In the genomic region with DNA sequence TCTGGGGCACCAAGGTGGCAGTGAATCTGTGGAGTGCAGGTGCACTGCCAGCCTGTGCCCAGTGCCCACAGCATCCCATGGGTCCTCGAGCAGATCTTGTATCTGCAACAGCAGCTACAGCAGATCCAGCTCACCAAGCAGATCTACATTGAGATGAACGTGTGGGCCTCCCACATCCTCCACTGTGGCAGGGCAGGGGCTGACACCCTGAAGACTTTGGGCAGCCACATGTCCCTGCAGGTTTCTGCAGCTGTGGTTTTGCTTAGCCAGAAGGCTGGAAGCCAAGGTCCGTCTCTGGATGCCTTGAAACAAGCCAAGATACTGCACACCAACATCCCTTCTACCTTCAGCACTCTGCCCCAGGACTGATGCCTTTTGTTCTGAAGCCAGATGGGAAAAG, we compare ENCODE assay signal across 21 cellular contexts.
A peak's percentile ranks its signal among the peaks of the same experiment; 100 is the strongest.
DNase-seq lines count a peak whose midpoint lies in the region; ATAC-seq, FAIRE-seq and TF ChIP-seq lines count a peak whose summit lies in the region.
"Had no signal": no experiment of that assay in that cellular context is flagged by ENCODE, and none has a peak within 500 bp of the region (broad histone marks: within the 10 kb centered on the region; RNA-seq: fewer than 3 reads in every experiment).

No MANE protein-coding gene starts in this region.

- no peak overlapping the region for H4K91ac ChIP-seq in neuronal stem cell (ENCODE audit: low read depth, low read length, poor library complexity)

- H2AK5ac ChIP-seq in neuronal stem cell (ENCODE audit: low read depth, low read length): no peak overlapping the region

- H3K4me3 Mint-ChIP-seq in activated naive CD8-positive, alpha-beta T cell treated with anti-CD3 and anti-CD28 coated beads, Interleukin-2, amount 10 ng/mL, durations not matched to agents 7 days and 5 days: peak overlapping the region; percentile 47
- H3K4me3 Mint-ChIP-seq in activated naive CD8-positive, alpha-beta T cell treated with anti-CD3 and anti-CD28 coated beads, Interleukin-2, amount 50 U/mL, for 24 hours: no peak overlapping the region
- H3K4me3 Mint-ChIP-seq: CD4-positive, CD25-positive, alpha-beta regulatory T cell; CD8-positive, alpha-beta memory T cell had no signal

- no peak overlapping the region for H3K23ac ChIP-seq in neuronal stem cell (ENCODE audit: low read depth, low read length, poor library complexity)

- H3K4me1 ChIP-seq in HepG2 (ENCODE audit: insufficient read depth, low read length) (no peaks in the 10 kb centered on the region), right lobe of liver (no peaks in the 10 kb centered on the region), neuronal stem cell (ENCODE audit: control insufficient read depth in 2 of 2, insufficient read depth in 1 of 2, low read depth in 1 of 2, low read length in 2 of 2) (peaks cover 0 to 2% of the 10 kb centered on the region in 2 donors), adrenal gland (replicated peaks in 1 of 2) (no peaks in the 10 kb centered on the region)
- H3K4me1 ChIP-seq: BE2C, HAP-1 had no signal

- in situ Hi-C loops in HepG2 (cut with HindIII; ENCODE audit: extremely low pct_ligation_motif_present, low pct_unique_long_range_greater_than_20kb): no loop called here

- peak overlapping the region; percentile 16 for H3K18ac ChIP-seq in neuronal stem cell (ENCODE audit: low read length)

- H3K27ac Mint-ChIP-seq in activated naive CD8-positive, alpha-beta T cell treated with anti-CD3 and anti-CD28 coated beads, Interleukin-2, amount 10 ng/mL, durations not matched to agents 7 days and 5 days: peak overlapping the region; percentile 67
- H3K27ac Mint-ChIP-seq in activated naive CD8-positive, alpha-beta T cell treated with anti-CD3 and anti-CD28 coated beads, Interleukin-2, amount 50 U/mL, for 24 hours: no peak overlapping the region
- H3K27ac Mint-ChIP-seq: CD8-positive, alpha-beta memory T cell had no signal

- no TSS peak for BruUV-seq in HepG2 (replicated peaks; lab: Mats Ljungman, UMichigan)

- no peak for TF ChIP-seq EP300 in HepG2 (IDR thresholded peaks at IDR 0.05; ENCODE audit: low read depth in 2 of 2, low read length in 2 of 2)
- no peak for TF ChIP-seq EP300 in HepG2 (CRISPR knock-in tag; IDR thresholded peaks at IDR 0.05; ENCODE audit: borderline replicate concordance)

- intact Hi-C loops in HepG2 (cut with micrococcal nuclease; ENCODE audit: unreplicated experiment): no loop called here
- intact Hi-C loops in right lobe of liver (cut with DNase I): no loop called here
- intact Hi-C loops in adrenal gland (cut with DNase I): no loop called here

- H2AFZ ChIP-seq in HepG2 (ENCODE audit: low read length): no peak overlapping the region
- H2AFZ ChIP-seq in neuronal stem cell (ENCODE audit: low read length): no peak overlapping the region
- H2AFZ ChIP-seq: GM23248 had no signal

- WGBS in HepG2 (ENCODE audit: low lambda C conversion rate): 0% methylated on average over 3 of the region's 3 CpGs
- 29% methylated on average over 1 of the region's 3 CpGs for WGBS in right lobe of liver (ENCODE audit: insufficient coverage, low coverage, low lambda C conversion rate, missing lambda C conversion rate)
- no CpG with 5 or more reads among the region's 3 CpGs for WGBS in neuronal stem cell (ENCODE audit: extremely low coverage in 2 of 2, insufficient read length in 2 of 2, insufficient replicate concordance in 1 of 2), 2 donors
- 40 to 70% (median 58%) methylated on average over 2 to 3 of the region's 3 CpGs for WGBS in adrenal gland, 4 donors

- H3K4me2 ChIP-seq in HepG2 (ENCODE audit: low read depth, low read length): no peak overlapping the region
- H3K4me2 ChIP-seq in neuronal stem cell (ENCODE audit: insufficient read depth, low read length, poor library complexity, severe bottlenecking): no peak overlapping the region

- no peaks in the 10 kb centered on the region for H3K36me3 ChIP-seq in HepG2 (replicated peaks in 1 of 2; ENCODE audit: control insufficient read depth in 1 of 2, insufficient read depth in 2 of 2, low read length in 2 of 2)
- H3K36me3 ChIP-seq in right lobe of liver: no peaks in the 10 kb centered on the region
- no peaks in the 10 kb centered on the region for H3K36me3 ChIP-seq in neuronal stem cell (replicated peaks in 1 of 2; ENCODE audit: control insufficient read depth in 2 of 2, insufficient read depth in 2 of 2, low read length in 2 of 2)
- H3K36me3 ChIP-seq in adrenal gland (replicated peaks in 1 of 2): no peaks in the 10 kb centered on the region
- H3K36me3 ChIP-seq: BE2C, HAP-1 had no signal

- no peak overlapping the region for H2BK15ac ChIP-seq in neuronal stem cell (ENCODE audit: low read length)

- H3K4me3 ChIP-seq in HepG2 (replicated peaks in 1 of 3; ENCODE audit: insufficient read depth in 1 of 3, low read depth in 2 of 3, low read length in 3 of 3) (no peak overlapping the region), right lobe of liver (no peak overlapping the region), neuronal stem cell (ENCODE audit: low read length in 2 of 2) (no peak overlapping the region), adrenal gland (no peak overlapping the region)
- H3K4me3 ChIP-seq: GM23248, HAP-1 had no signal

- H3K14ac ChIP-seq in neuronal stem cell (ENCODE audit: low read length): no peak overlapping the region

- no peak overlapping the region for H3K27ac ChIP-seq in HepG2 (ENCODE audit: extremely low read length, insufficient read depth, low read length)
- no peak overlapping the region for H3K27ac ChIP-seq in right lobe of liver
- H3K27ac ChIP-seq in neuronal stem cell (replicated peaks; ENCODE audit: low read length): no peak overlapping the region
- no peak overlapping the region for H3K27ac ChIP-seq in adrenal gland
- H3K27ac ChIP-seq: GM23248 had no signal

- H3K27me3 ChIP-seq in HepG2 (ENCODE audit: control insufficient read depth in 1 of 2, insufficient read depth in 2 of 2, low read length in 2 of 2) (no peaks in the 10 kb centered on the region), right lobe of liver (no peaks in the 10 kb centered on the region), neuronal stem cell (ENCODE audit: control insufficient read depth in 3 of 3, insufficient read depth in 3 of 3, low read depth in 1 of 3, low read length in 3 of 3) (no peaks in the 10 kb centered on the region), adrenal gland (no peaks in the 10 kb centered on the region)
- H3K27me3 ChIP-seq: BE2C had no signal

- H3K27me3 Mint-ChIP-seq in activated naive CD8-positive, alpha-beta T cell treated with anti-CD3 and anti-CD28 coated beads, Interleukin-2, amount 10 ng/mL, durations not matched to agents 7 days and 5 days: no peaks in the 10 kb centered on the region
- no peaks in the 10 kb centered on the region for H3K27me3 Mint-ChIP-seq in activated naive CD8-positive, alpha-beta T cell treated with anti-CD3 and anti-CD28 coated beads, Interleukin-2, amount 50 U/mL, for 24 hours
- H3K27me3 Mint-ChIP-seq: CD4-positive, CD25-positive, alpha-beta regulatory T cell had no signal

- H3K9me3 ChIP-seq in HepG2 (ENCODE audit: low read length) (peaks cover 8% of the 10 kb centered on the region; the same call in 1 of the 2 replicates), right lobe of liver (no peaks in the 10 kb centered on the region), neuronal stem cell (replicated peaks in 1 of 2; ENCODE audit: control insufficient read depth in 2 of 2, insufficient read depth in 1 of 2, low read depth in 1 of 2, low read length in 2 of 2) (no peaks in the 10 kb centered on the region), adrenal gland (replicated peaks in 1 of 3) (no peaks in the 10 kb centered on the region)
- H3K9me3 ChIP-seq: BE2C, HAP-1 had no signal

- H3K9ac ChIP-seq in HepG2 (ENCODE audit: insufficient read depth, low read depth, low read length) (no peak overlapping the region), neuronal stem cell (ENCODE audit: low read depth, low read length, poor library complexity) (peak overlapping the region; percentile 9)
- H3K9ac ChIP-seq: GM23248 had no signal

- TF ChIP-seq CTCF in HepG2 (CRISPR knock-in tag; IDR thresholded peaks at IDR 0.05) (no peak), right lobe of liver (IDR thresholded peaks at IDR 0.05) (no peak), adrenal gland (IDR thresholded peaks at IDR 0.05) (no peak)

- H2BK12ac ChIP-seq in neuronal stem cell (ENCODE audit: low read length): no peak overlapping the region

- TF ChIP-seq POLR2A in HepG2 (IDR thresholded peaks at IDR 0.05; ENCODE audit: insufficient read depth in 1 of 2, low read depth in 2 of 2, low read length in 2 of 2) (no peak), right lobe of liver (IDR thresholded peaks at IDR 0.05) (no peak), adrenal gland (IDR thresholded peaks at IDR 0.05) (no peak)

- ATAC-seq in activated naive CD8-positive, alpha-beta T cell treated with anti-CD3 and anti-CD28 coated beads, Interleukin-2, amount 10 ng/mL, durations not matched to agents 7 days and 5 days (ENCODE audit: low read depth): peak; percentile 69
- ATAC-seq in activated naive CD8-positive, alpha-beta T cell treated with anti-CD3 and anti-CD28 coated beads, Interleukin-2, amount 50 U/mL, for 24 hours: no peak
- no peak; the same call in 2 of the 3 replicates for ATAC-seq in HepG2
- ATAC-seq in right lobe of liver: no peak

- no peak overlapping the region for H3K4ac ChIP-seq in neuronal stem cell (ENCODE audit: low read length)

- TF ChIP-seq RAD21 in HepG2 (CRISPR knock-in tag; IDR thresholded peaks at IDR 0.05): no peak

- H2BK120ac ChIP-seq in neuronal stem cell (ENCODE audit: low read depth, low read length): no peak overlapping the region

- peaks cover under 1% of the 10 kb centered on the region for H3K36me3 Mint-ChIP-seq in activated naive CD8-positive, alpha-beta T cell treated with anti-CD3 and anti-CD28 coated beads, Interleukin-2, amount 10 ng/mL, durations not matched to agents 7 days and 5 days
- H3K36me3 Mint-ChIP-seq in activated naive CD8-positive, alpha-beta T cell treated with anti-CD3 and anti-CD28 coated beads, Interleukin-2, amount 50 U/mL, for 24 hours (ENCODE audit: low read depth): no peaks in the 10 kb centered on the region
- H3K36me3 Mint-ChIP-seq: CD4-positive, CD25-positive, alpha-beta regulatory T cell had no signal

- no peaks in the 10 kb centered on the region for H3K9me3 Mint-ChIP-seq in activated naive CD8-positive, alpha-beta T cell treated with anti-CD3 and anti-CD28 coated beads, Interleukin-2, amount 10 ng/mL, durations not matched to agents 7 days and 5 days
- H3K9me3 Mint-ChIP-seq in activated naive CD8-positive, alpha-beta T cell treated with anti-CD3 and anti-CD28 coated beads, Interleukin-2, amount 50 U/mL, for 24 hours: no peaks in the 10 kb centered on the region
- H3K9me3 Mint-ChIP-seq: CD8-positive, alpha-beta memory T cell had no signal

- no peak overlapping the region for H4K8ac ChIP-seq in neuronal stem cell (ENCODE audit: low read depth, low read length)

- no peak overlapping the region for H2BK5ac ChIP-seq in neuronal stem cell (ENCODE audit: low read length)

- POLR2A ChIA-PET in activated naive CD8-positive, alpha-beta T cell treated with anti-CD3 and anti-CD28 coated beads, Interleukin-2, amount 10 ng/mL, durations not matched to agents 7 days and 5 days (lab: Charles Lee): interaction anchor here (0.6 to 1.6 kb wide), 3 partner anchors 10 to 540 kb away, joined by 3 to 4 read pairs (median 4); no protein-coding TSS in a partner anchor
- POLR2A ChIA-PET in HepG2 (lab: Yijun Ruan, JAX): no interaction called here

- H4K20me1 ChIP-seq in HepG2 (ENCODE audit: insufficient read depth, low read length): no peaks in the 10 kb centered on the region

- no peak for FAIRE-seq in HepG2 (lab: Jason Lieb, UNC)
- FAIRE-seq: A204.1, G401.6, GM12891, GM19239 had no signal

- CTCF ChIA-PET in HepG2 (lab: Yijun Ruan, JAX; ENCODE audit: low intra/inter-chr PET ratio, low total read pairs): no interaction called here

- peaks cover 15% of the 10 kb centered on the region for H3K4me1 Mint-ChIP-seq in activated naive CD8-positive, alpha-beta T cell treated with anti-CD3 and anti-CD28 coated beads, Interleukin-2, amount 10 ng/mL, durations not matched to agents 7 days and 5 days
- peaks cover 8% of the 10 kb centered on the region for H3K4me1 Mint-ChIP-seq in activated naive CD8-positive, alpha-beta T cell treated with anti-CD3 and anti-CD28 coated beads, Interleukin-2, amount 50 U/mL, for 24 hours

- no peaks in the 10 kb centered on the region for H3K79me2 ChIP-seq in HepG2 (ENCODE audit: insufficient read depth, low read length)

- H3K79me1 ChIP-seq in neuronal stem cell (ENCODE audit: low read depth, low read length): no peaks in the 10 kb centered on the region

- DNase-seq in activated naive CD8-positive, alpha-beta T cell treated with anti-CD3 and anti-CD28 coated beads, Interleukin-2, amount 10 ng/mL, durations not matched to agents 7 days and 5 days: peak; percentile 40
- no peak for DNase-seq in activated naive CD8-positive, alpha-beta T cell treated with anti-CD3 and anti-CD28 coated beads, Interleukin-2, amount 50 U/mL, for 24 hours
- DNase-seq in HepG2 (ENCODE audit: low spot score) (no peak), right lobe of liver (no peak), neuronal stem cell (ENCODE audit: low spot score) (no peak), activated gamma-delta T cell treated with Interleukin-2 at 50 U/mL for 16 hours (no peak), adrenal gland (no peak)
- DNase-seq: ACHN; BE2C; C1 segment of cervical spinal cord; CD4-positive, CD25-positive, alpha-beta regulatory T cell; CD8-positive, alpha-beta memory T cell; COR-L47; DMS 273 treated with DMSO at 0.1 percent for 48 hours; DMS53; GM23248 had no signal
